9 cellular contexts compared by ENCODE assay signal in the genomic region with DNA sequence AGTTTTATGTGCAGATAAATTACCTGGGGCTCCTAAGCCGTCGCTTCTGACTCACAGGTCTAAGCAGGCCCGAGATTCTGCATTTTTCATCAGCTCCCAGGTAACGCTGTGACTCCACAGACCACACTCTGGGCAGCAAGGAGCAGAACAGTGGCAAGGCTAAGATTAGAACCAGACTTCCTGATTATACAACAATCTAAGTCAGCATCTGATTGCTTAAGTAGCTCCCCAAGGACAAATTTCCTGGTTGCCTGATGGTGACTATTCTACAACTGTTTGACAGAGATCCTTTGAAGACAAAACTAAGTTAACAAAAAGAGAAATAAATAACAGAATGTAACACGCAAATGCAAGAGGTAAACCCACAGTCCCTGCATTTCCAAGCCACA.
DNase-seq lines count a peak whose midpoint lies in the region; ATAC-seq and TF ChIP-seq lines count a peak whose summit lies in the region.
"Had no signal": no experiment of that assay in that cellular context is flagged by ENCODE, and none has a peak within 500 bp of the region (broad histone marks: within the 10 kb centered on the region; RNA-seq: fewer than 3 reads in every experiment).

No MANE protein-coding gene starts in this region.

- in situ Hi-C loops in GM13977 (cut with MboI; ENCODE audit: low pct_unique_long_range_greater_than_20kb, low sequenced_read_pairs, unreplicated experiment) = no loop called here

- peak; percentile 8 for DNase-seq in GDM1 (lab: John Stamatoyannopoulos, UW)
- DNase-seq in amniotic epithelial cell (ENCODE audit: low read depth) = peak; percentile 77
- DNase-seq in left ventricle myocardium superior = no peak
- no peak for DNase-seq in GM19238 (ENCODE audit: insufficient read length, low spot score)
- no peak for DNase-seq in GM13977 (ENCODE audit: low spot score)
- DNase-seq: activated CD4-positive, CD25-positive, alpha-beta regulatory T cell had no signal

- H3K4me3 ChIP-seq in skeletal muscle satellite cell (ENCODE audit: low read length) = peak overlapping the region; percentile 40

- no peaks in the 10 kb centered on the region for H3K27me3 ChIP-seq in skeletal muscle satellite cell (ENCODE audit: control insufficient read depth, insufficient read depth, low read length)

- H3K9ac ChIP-seq in skeletal muscle satellite cell (ENCODE audit: low read depth, low read length) = peak overlapping the region; percentile 54

- ATAC-seq in left ventricle myocardium superior (peak; percentile 69), HG02885 (IDR thresholded peaks at IDR 0.05; ENCODE audit: poor library complexity, unreplicated experiment) (no peak), HG02884 (IDR thresholded peaks at IDR 0.05; ENCODE audit: unreplicated experiment) (no peak)

- no peak for TF ChIP-seq CTCF in GM13977 (IDR thresholded peaks at IDR 0.05; ENCODE audit: extremely low read depth, insufficient read depth, missing control alignments)

- peaks cover 3% of the 10 kb centered on the region for H3K36me3 ChIP-seq in skeletal muscle satellite cell (ENCODE audit: insufficient read depth, low read length)

- no peaks in the 10 kb centered on the region for H3K9me3 ChIP-seq in skeletal muscle satellite cell (replicated peaks; ENCODE audit: low read length)

- peak overlapping the region; percentile 67 for H3K4me2 ChIP-seq in skeletal muscle satellite cell (ENCODE audit: low read length)

- H3K4me1 ChIP-seq in skeletal muscle satellite cell (ENCODE audit: control insufficient read depth, insufficient read depth, low read length) = peaks cover 84% of the 10 kb centered on the region

- intact Hi-C loops in left ventricle myocardium superior (cut with micrococcal nuclease) = no loop called here

Comparison
In these comparisons a context has a peak if more than half of its experiments do, and no peak if none do; other contexts are left out.
1. DNase-seq: peak in GDM1 (single experiment) and amniotic epithelial cell (single experiment); none in left ventricle myocardium superior (single experiment), GM19238 (single experiment) and GM13977 (single experiment).